8 cellular contexts compared by ENCODE assay signal in genomic region chr12:85923767-85924331, GRCh38. TPM values are rescaled to one million over a fixed set of nuclear protein-coding genes. Genes with fewer than 3 reads are reported as not detected.
DNase-seq lines count a peak whose midpoint lies in the region; ATAC-seq, FAIRE-seq and TF ChIP-seq lines count a peak whose summit lies in the region.

No MANE protein-coding gene starts in this region.

- H3K36me3 Mint-ChIP-seq in activated T-cell treated with anti-CD3 and anti-CD28 coated beads, Interleukin-2, amount 50 U/mL, for 72 hours (ENCODE audit: insufficient read depth in 2 of 2) = no peaks in the 10 kb centered on the region

- no peak overlapping the region for H3K27ac ChIP-seq in K562 (ENCODE audit: extremely low read depth, low read depth, low read length)

- H3K4me3 Mint-ChIP-seq in activated T-cell treated with anti-CD3 and anti-CD28 coated beads, Interleukin-2, amount 50 U/mL, for 72 hours = no peak overlapping the region

- in situ Hi-C loops in K562 (cut with MboI) = no loop called here

- no peak for FAIRE-seq in K562 (lab: Jason Lieb, UNC)

- CTCF ChIA-PET in K562 (lab: Yijun Ruan, JAX; ENCODE audit: low intra/inter-chr PET ratio) = interaction anchor here (0.6 kb wide), 1 partner anchor 1883 kb away, joined by 3 read pairs; no protein-coding TSS in a partner anchor

- peak; percentile 28 to 55; a peak in 2 of 4 replicates for TF ChIP-seq RAD21 in K562 (CRISPR knock-in tag; conservative IDR thresholded peaks at IDR 0.05 in 1 of 2, IDR thresholded peaks at IDR 0.05 in 1 of 2)

- H3K4me1 Mint-ChIP-seq in activated T-cell treated with anti-CD3 and anti-CD28 coated beads, Interleukin-2, amount 50 U/mL, for 72 hours (ENCODE audit: low read depth) = no peaks in the 10 kb centered on the region

- intact Hi-C loops in K562 (cut with micrococcal nuclease) = loop anchor here (2.0 kb wide), 1 partner anchor 1925 kb away; no protein-coding TSS in a partner anchor

- no peaks in the 10 kb centered on the region for H3K36me3 ChIP-seq in K562 (ENCODE audit: control insufficient read depth, insufficient read depth, low read length)

- H3K4me2 ChIP-seq in K562 (ENCODE audit: insufficient read depth, low read length) = no peak overlapping the region

- H3K79me2 ChIP-seq in K562 (ENCODE audit: control insufficient read depth, insufficient read depth, low read length) = no peaks in the 10 kb centered on the region

- no peaks in the 10 kb centered on the region for H3K27me3 ChIP-seq in K562 (ENCODE audit: control insufficient read depth in 2 of 2, insufficient read depth in 2 of 2, low read length in 2 of 2)

- H4K20me1 ChIP-seq in K562 (replicated peaks; ENCODE audit: control insufficient read depth, insufficient read depth, low read length) = no peaks in the 10 kb centered on the region

- no peaks in the 10 kb centered on the region for H3K9me3 Mint-ChIP-seq in activated T-cell treated with anti-CD3 and anti-CD28 coated beads, Interleukin-2, amount 50 U/mL, for 72 hours

- no TSS peak for BruUV-seq in K562 (replicated peaks; lab: Mats Ljungman, UMichigan)

- peak; percentile 20 for DNase-seq in LoVo (ENCODE audit: low spot score)
- DNase-seq in K562 (ENCODE audit: extremely low read depth in 1 of 4, low spot score in 3 of 4) = peak in 2 of 4 experiments; percentile 4 to 7
- DNase-seq in middle frontal gyrus (ENCODE audit: extremely low spot score, low spot score) = peak; percentile 20
- no peak for DNase-seq in activated CD4-positive, alpha-beta T cell treated with anti-CD3 and anti-CD28 coated beads for 4 hours
- DNase-seq in activated T-cell treated with anti-CD3 and anti-CD28 coated beads, Interleukin-2, amount 50 U/mL, for 72 hours = no peak
- DNase-seq in effector CD8-positive, alpha-beta T cell (lab: John Stamatoyannopoulos, UW) = no peak

- H3K4me1 ChIP-seq in K562 (replicated peaks in 1 of 2; ENCODE audit: control insufficient read depth in 2 of 2, insufficient read depth in 2 of 2, low read length in 2 of 2) = no peaks in the 10 kb centered on the region

- no peaks in the 10 kb centered on the region for H3K27me3 Mint-ChIP-seq in activated T-cell treated with anti-CD3 and anti-CD28 coated beads, Interleukin-2, amount 50 U/mL, for 72 hours (ENCODE audit: low read depth)

- TF ChIP-seq CTCF in GM12873 (IDR thresholded peaks at IDR 0.05; ENCODE audit: insufficient read depth, low read depth, low read length, missing control alignments) (peak; percentile 48), K562 (IDR thresholded peaks at IDR 0.05 in 2 of 3, conservative IDR thresholded peaks at IDR 0.05 in 1 of 3; ENCODE audit: insufficient read depth in 2 of 3, low read depth in 1 of 3, low read length in 3 of 3) (peak in 1 of 3 experiments; percentile 37; a peak in 1 of 6 replicates)

- H3K9ac ChIP-seq in K562 (ENCODE audit: insufficient read depth in 1 of 2, low read depth in 2 of 2, low read length in 2 of 2) = no peak overlapping the region

- no peak overlapping the region for H2AFZ ChIP-seq in K562 (ENCODE audit: low read depth, low read length)

- no peak for TF ChIP-seq EP300 in K562 (IDR thresholded peaks at IDR 0.05; ENCODE audit: low read length)

- no peak overlapping the region for H3K4me3 ChIP-seq in K562

- no peak for TF ChIP-seq POLR2A in K562 (conservative IDR thresholded peaks at IDR 0.05)

- ATAC-seq in K562 (no peak), HG03442 (IDR thresholded peaks at IDR 0.05; ENCODE audit: unreplicated experiment) (no peak)
- no peak for ATAC-seq in activated T-cell treated with anti-CD3 and anti-CD28 coated beads, Interleukin-2, amount 50 U/mL, for 72 hours (replicated peaks in 1 of 2)

- H3K9me3 ChIP-seq in K562 (replicated peaks; ENCODE audit: control insufficient read depth, insufficient read depth, low read depth, low read length) = no peaks in the 10 kb centered on the region

- no peak overlapping the region for H3K27ac Mint-ChIP-seq in activated T-cell treated with anti-CD3 and anti-CD28 coated beads, Interleukin-2, amount 50 U/mL, for 72 hours

- WGBS in K562 (ENCODE audit: insufficient coverage, low coverage, missing lambda C conversion rate) = 6% methylated on average over 1 of the region's 1 CpG

- H3K9me1 ChIP-seq in K562 (ENCODE audit: control insufficient read depth, insufficient read depth, low read length) = no peaks in the 10 kb centered on the region

- POLR2A ChIA-PET in K562 (lab: Yijun Ruan, JAX) = no interaction called here

TF ChIP-seq in K562, 482 proteins besides CTCF, POLR2A, EP300 and RAD21:
- TF ChIP-seq BMI1 (IDR thresholded peaks at IDR 0.05; ENCODE audit: low read length) (no peak), POLR2G (IDR thresholded peaks at IDR 0.05; ENCODE audit: low read depth, low read length) (no peak), JUN (IDR thresholded peaks at IDR 0.05; ENCODE audit: borderline replicate concordance, low read depth, low read length) (no peak), JUN (CRISPR knock-in tag; IDR thresholded peaks at IDR 0.05; ENCODE audit: borderline replicate concordance) (no peak), FOXM1 (IDR thresholded peaks at IDR 0.05; ENCODE audit: low read depth) (no peak), FOXM1 (CRISPR knock-in tag; IDR thresholded peaks at IDR 0.05; ENCODE audit: low read depth) (no peak), ZFP1 (CRISPR knock-in tag; IDR thresholded peaks at IDR 0.05) (no peak), BRCA1 (IDR thresholded peaks at IDR 0.05) (no peak), BRCA1 (CRISPR knock-in tag; IDR thresholded peaks at IDR 0.05) (no peak), MIER1 (IDR thresholded peaks at IDR 0.05; ENCODE audit: low read depth) (no peak), ZNF778 (CRISPR knock-in tag; IDR thresholded peaks at IDR 0.05) (no peak), CHD2 (IDR thresholded peaks at IDR 0.05; ENCODE audit: low read depth, low read length) (no peak), KDM4B (IDR thresholded peaks at IDR 0.05; ENCODE audit: borderline replicate concordance in 2 of 2, low read depth in 1 of 2) (no peak), ELF2 (CRISPR knock-in tag; IDR thresholded peaks at IDR 0.05) (no peak)
- TF ChIP-seq, protein P1, sequence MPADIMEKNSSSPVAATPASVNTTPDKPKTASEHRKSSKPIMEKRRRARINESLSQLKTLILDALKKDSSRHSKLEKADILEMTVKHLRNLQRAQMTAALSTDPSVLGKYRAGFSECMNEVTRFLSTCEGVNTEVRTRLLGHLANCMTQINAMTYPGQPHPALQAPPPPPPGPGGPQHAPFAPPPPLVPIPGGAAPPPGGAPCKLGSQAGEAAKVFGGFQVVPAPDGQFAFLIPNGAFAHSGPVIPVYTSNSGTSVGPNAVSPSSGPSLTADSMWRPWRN (IDR thresholded peaks at IDR 0.05; ENCODE audit: low read depth) = no peak

RNA-seq across cellular contexts. Expression of gene NTS, which starts 49.8 kb away (rescaled TPM):
- total RNA-seq in K562 (2011; cell fraction: chromatin; rRNA removed; ENCODE audit: low replicate concordance) = not detected in 2 replicates
- not detected in 2 replicates for total RNA-seq in K562 (2011; cell fraction: nucleolus; rRNA removed)
- not detected in 2 replicates for total RNA-seq in K562 (2011; cell fraction: nucleoplasm; rRNA removed)
- total RNA-seq in K562 (2014; rRNA removed) = 0.32 TPM in 1 of 2 replicates, not detected in the other
- total RNA-seq in K562 (2014; rRNA removed; fragmentation: Illumina TruSeq; extraction: Trizol) = 0.18 TPM in 1 of 2 replicates, not detected in the other
- total RNA-seq in K562 (2015; rRNA removed; fragmentation: Illumina TruSeq; extraction: Trizol) = 0.11 and 0.22 TPM in 2 replicates
- total RNA-seq in K562 (2021) = not detected in 2 replicates
- polyA plus RNA-seq in K562 (2011; rRNA removed) = 3.4 and 8.0 TPM in 2 replicates
- polyA plus RNA-seq in K562 (2011; cell fraction: cytosol; rRNA removed) = 0.54 and 3.6 TPM in 2 replicates
- polyA plus RNA-seq in K562 (2011; cell fraction: nucleus; rRNA removed) = 0.17 and 1.6 TPM in 2 replicates
- polyA plus RNA-seq in K562 (2012) = 0.07 and 0.23 TPM in 2 replicates
- polyA plus RNA-seq in K562 (2014; fragmentation: Illumina TruSeq; extraction: Trizol) = 0.09 and 0.25 TPM in 2 replicates
- under 1 TPM; 0.17 TPM for polyA plus RNA-seq in K562 (2014; fragmentation: Nextera tagmentation; extraction: Ambion mirVana)
- polyA plus RNA-seq in K562 (2014; rRNA removed) = 0.20 TPM in 1 of 2 replicates, not detected in the other
- polyA minus RNA-seq in K562 (2011; rRNA and poly(A)+ RNA removed) = 1.2 and 4.8 TPM in 2 replicates
- 0.76 and 2.2 TPM in 2 replicates for polyA minus RNA-seq in K562 (2011; cell fraction: cytosol; rRNA and poly(A)+ RNA removed)
- 1.1 TPM in 1 of 2 replicates, not detected in the other for polyA minus RNA-seq in K562 (2011; cell fraction: nucleus; rRNA and poly(A)+ RNA removed)
- total RNA-seq in activated T-cell treated with anti-CD3 and anti-CD28 coated beads, Interleukin-2, amount 50 U/mL, for 72 hours = not detected

Comparison
In these comparisons a context has a peak if more than half of its experiments do, and no peak if none do; other contexts are left out.
1. DNase-seq: peak in LoVo (single experiment) and middle frontal gyrus (single experiment); none in activated CD4-positive, alpha-beta T cell treated with anti-CD3 and anti-CD28 coated beads for 4 hours (0 of 2), activated T-cell treated with anti-CD3 and anti-CD28 coated beads, Interleukin-2, amount 50 U/mL, for 72 hours (0 of 2) and effector CD8-positive, alpha-beta T cell (single experiment).